Comparison of ENCODE assay signal across 19 cellular contexts in genomic region chr4:96729641-96730040, GRCh38.
"Had no signal": no experiment of that assay in that cellular context is flagged by ENCODE, and none has a peak within 500 bp of the region (broad histone marks: within the 10 kb centered on the region; RNA-seq: fewer than 3 reads in every experiment).

No MANE protein-coding gene starts in this region.

- H3K4me3 Mint-ChIP-seq: activated CD4-positive, alpha-beta T cell treated with anti-CD3 and anti-CD28 coated beads, Interleukin-2, amount 10 ng/mL, durations not matched to agents 7 days and 5 days; activated naive CD4-positive, alpha-beta T cell treated with anti-CD3 and anti-CD28 coated beads, Interleukin-2, amount 50 U/mL, for 24 hours; activated T-cell treated with anti-CD3 and anti-CD28 coated beads, Interleukin-2, amount 50 U/mL, for 72 hours; dendritic cell treated with granulocyte-macrophage colony-stimulating factor and Interleukin-4, amounts not matched to agents 40 ng/mL and 50 ng/mL, for 4 days; nephron had no signal

- H3K27ac Mint-ChIP-seq: activated CD4-positive, alpha-beta T cell treated with anti-CD3 and anti-CD28 coated beads, Interleukin-2, amount 10 ng/mL, durations not matched to agents 7 days and 5 days; activated naive CD4-positive, alpha-beta T cell treated with anti-CD3 and anti-CD28 coated beads, Interleukin-2, amount 50 U/mL, for 24 hours; activated T-cell treated with anti-CD3 and anti-CD28 coated beads, Interleukin-2, amount 50 U/mL, for 72 hours; dendritic cell treated with granulocyte-macrophage colony-stimulating factor and Interleukin-4, amounts not matched to agents 40 ng/mL and 50 ng/mL, for 4 days; nephron had no signal

- H3K27me3 Mint-ChIP-seq: activated CD4-positive, alpha-beta T cell treated with anti-CD3 and anti-CD28 coated beads, Interleukin-2, amount 10 ng/mL, durations not matched to agents 7 days and 5 days; activated naive CD4-positive, alpha-beta T cell treated with anti-CD3 and anti-CD28 coated beads, Interleukin-2, amount 50 U/mL, for 24 hours; dendritic cell treated with granulocyte-macrophage colony-stimulating factor and Interleukin-4, amounts not matched to agents 40 ng/mL and 50 ng/mL, for 4 days had no signal

- H3K9me3 Mint-ChIP-seq: activated naive CD4-positive, alpha-beta T cell treated with anti-CD3 and anti-CD28 coated beads, Interleukin-2, amount 50 U/mL, for 24 hours had no signal

- H3K9me3 ChIP-seq: adrenal gland, esophagus muscularis mucosa, lower lobe of right lung, tibial artery had no signal

- H3K36me3 ChIP-seq: adrenal gland, brain microvascular endothelial cell, esophagus muscularis mucosa, lower lobe of right lung, tibial artery had no signal

- H3K27ac ChIP-seq: adrenal gland, brain microvascular endothelial cell, esophagus muscularis mucosa, lower lobe of right lung, tibial artery had no signal

- H3K4me1 Mint-ChIP-seq: activated CD4-positive, alpha-beta T cell treated with anti-CD3 and anti-CD28 coated beads, Interleukin-2, amount 10 ng/mL, durations not matched to agents 7 days and 5 days; activated naive CD4-positive, alpha-beta T cell treated with anti-CD3 and anti-CD28 coated beads, Interleukin-2, amount 50 U/mL, for 24 hours had no signal

- H3K4me3 ChIP-seq: adrenal gland, esophagus muscularis mucosa, lower lobe of right lung, tibial artery had no signal

- H3K27me3 ChIP-seq: adrenal gland, brain microvascular endothelial cell, esophagus muscularis mucosa, tibial artery had no signal

- ATAC-seq: activated T-cell treated with anti-CD3 and anti-CD28 coated beads, Interleukin-2, amount 50 U/mL, for 72 hours; lower lobe of right lung had no signal

- H3K36me3 Mint-ChIP-seq: activated naive CD4-positive, alpha-beta T cell treated with anti-CD3 and anti-CD28 coated beads, Interleukin-2, amount 50 U/mL, for 24 hours had no signal

- DNase-seq: activated CD4-positive, alpha-beta T cell treated with anti-CD3 and anti-CD28 coated beads, Interleukin-2, amount 10 ng/mL, durations not matched to agents 7 days and 5 days; activated CD8-positive, alpha-beta memory T cell treated with anti-CD3 and anti-CD28 coated beads, Interleukin-2, amount 50 U/mL, for 4 hours; activated effector memory CD4-positive, alpha-beta T cell treated with anti-CD3 and anti-CD28 coated beads, Interleukin-2, amount 50 U/mL, for 16 hours; activated T-cell treated with anti-CD3 and anti-CD28 coated beads, Interleukin-2, amount 50 U/mL, for 72 hours; adrenal gland; brain microvascular endothelial cell; effector CD8-positive, alpha-beta T cell; lower lobe of right lung; posterior cingulate gyrus; stimulated activated CD4-positive, alpha-beta T cell treated with anti-CD3 and anti-CD28 coated beads, Interleukin-2, amount 100 ng/mL, for 24 hours; stimulated activated naive CD4-positive, alpha-beta T cell treated with Interleukin-2 at 50 U/mL for 16 hours; T-helper 1 cell; T-helper 9 cell; tibial artery had no signal

- FAIRE-seq: keratinocyte had no signal

- H3K4me1 ChIP-seq: adrenal gland, esophagus muscularis mucosa, lower lobe of right lung, tibial artery had no signal
